ENCODE assay signal across 8 cellular contexts in the genomic region with DNA sequence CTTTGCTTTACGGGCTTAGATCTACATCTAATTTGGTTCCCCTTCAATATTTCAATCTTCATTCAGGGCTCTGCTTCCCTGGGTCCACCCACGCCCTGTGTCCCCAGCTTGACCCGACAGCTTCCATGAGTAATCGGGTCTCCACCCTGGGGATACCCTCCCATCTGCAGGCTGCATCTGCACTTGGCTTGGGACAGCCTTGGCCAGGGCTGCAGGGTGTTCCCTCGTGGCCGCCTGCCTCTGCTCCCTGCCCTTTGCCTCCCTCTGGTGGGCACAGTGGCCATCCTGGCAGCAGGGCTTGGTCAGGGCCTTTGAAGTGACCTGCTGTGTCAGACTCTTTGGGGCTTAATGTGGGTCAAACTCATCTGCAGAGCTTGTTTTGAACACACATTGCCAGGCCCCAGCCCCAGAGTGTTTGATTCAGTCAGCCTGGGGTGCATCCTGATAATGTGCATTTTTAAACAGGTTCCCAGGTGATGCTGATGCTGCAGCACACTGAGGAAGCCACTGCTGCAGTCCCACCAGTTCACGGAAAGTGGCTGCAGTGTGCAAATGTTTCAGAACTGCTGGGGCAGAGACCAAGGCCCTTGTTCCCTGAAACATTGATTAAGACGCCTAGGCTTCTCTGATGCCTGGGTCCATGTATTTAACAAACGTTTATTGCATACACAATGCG.
DNase-seq lines count a peak whose midpoint lies in the region; ATAC-seq and TF ChIP-seq lines count a peak whose summit lies in the region.

No MANE protein-coding gene starts in this region.

- H3K27ac ChIP-seq in brain microvascular endothelial cell (no peak overlapping the region), left lung (no peak overlapping the region)

- H3K4me3 ChIP-seq in LNCaP clone FGC (ENCODE audit: low read depth, low read length) (no peak overlapping the region), brain microvascular endothelial cell (ENCODE audit: low read depth, low read length) (no peak overlapping the region), left lung (no peak overlapping the region)

- DNase-seq in ELR (ENCODE audit: low read depth) (peak; percentile 76), LNCaP clone FGC (ENCODE audit: low read depth) (peak; percentile 34), brain microvascular endothelial cell (peak; percentile 72), left lung (peak; percentile 57 to 88), GM19240 (ENCODE audit: insufficient read length, low spot score) (no peak)
- DNase-seq in NK-92 treated with Interleukin-12 subunit alpha and Interleukin-12 subunit beta, amount 100 ng/mL, for 24 hours (lab: John Stamatoyannopoulos, UW) = no peak
- no peak for DNase-seq in activated naive CD4-positive, alpha-beta T cell (lab: John Stamatoyannopoulos, UW)

- no peaks in the 10 kb centered on the region for H3K9me3 ChIP-seq in left lung

- in situ Hi-C loops in brain microvascular endothelial cell (cut with HindIII; ENCODE audit: low pct_ligation_motif_present, low sequenced_read_pairs) = no loop called here

- intact Hi-C loops in left lung (cut with DNase I) = loop anchor here in 1 of 2 donors (10.0 kb wide), 1 partner anchor 65 kb away; no protein-coding TSS in a partner anchor

- H3K36me3 ChIP-seq in brain microvascular endothelial cell (replicated peaks) (no peaks in the 10 kb centered on the region), left lung (no peaks in the 10 kb centered on the region)

- H3K27me3 ChIP-seq in brain microvascular endothelial cell (replicated peaks) = no peaks in the 10 kb centered on the region
- no peaks in the 10 kb centered on the region for H3K27me3 ChIP-seq in left lung

- H3K4me1 ChIP-seq in left lung = peaks cover 0 to 10% of the 10 kb centered on the region in 2 donors

- ATAC-seq in left lung (peak; percentile 94), HG03460 (IDR thresholded peaks at IDR 0.05; ENCODE audit: unreplicated experiment) (no peak)

- TF ChIP-seq CTCF in LNCaP clone FGC (IDR thresholded peaks at IDR 0.05; ENCODE audit: control insufficient read depth, extremely low read depth, insufficient read depth) (peak; percentile 96), brain microvascular endothelial cell (IDR thresholded peaks at IDR 0.05; ENCODE audit: low read depth, low read length, missing control alignments) (peak; percentile 91), left lung (IDR thresholded peaks at IDR 0.05) (peak; percentile 44 to 78)

Comparison
In these comparisons a context has a peak if more than half of its experiments do, and no peak if none do; other contexts are left out.
1. DNase-seq: peak in ELR (single experiment), LNCaP clone FGC (single experiment), brain microvascular endothelial cell (single experiment) and left lung (2 of 2); none in NK-92 treated with Interleukin-12 subunit alpha and Interleukin-12 subunit beta, amount 100 ng/mL, for 24 hours (single experiment), activated naive CD4-positive, alpha-beta T cell (0 of 4) and GM19240 (single experiment).
2. Peak in every context shown above with its lines, with median percentiles within 50 percentile points of each other: CTCF ChIP-seq.